In genomic region chr2:118380915-118381653, GRCh38 we compare ENCODE assay signal across 24 cellular contexts.
"Had no signal": no experiment of that assay in that cellular context is flagged by ENCODE, and none has a peak within 500 bp of the region (broad histone marks: within the 10 kb centered on the region; RNA-seq: fewer than 3 reads in every experiment).

No MANE protein-coding gene starts in this region.

- ATAC-seq: left colon; left ventricle myocardium superior; stimulated activated naive B cell treated with anti-CD40 and anti-IgM and Interleukin-4, amounts not matched to agents 10 μg/mL and 1 μg/mL and 100 μg/mL, for 72 hours; stimulated activated naive CD8-positive, alpha-beta T cell treated with anti-CD3 and anti-CD28 coated beads, Interleukin-15, amount 100 ng/mL, for 72 hours; upper lobe of right lung had no signal

- H3K4me3 ChIP-seq: hepatocyte, lung, prostate gland, sigmoid colon, skin epidermis, testis, tibial nerve, upper lobe of right lung, vagina had no signal

- H3K4me1 ChIP-seq: parathyroid adenoma, prostate gland, sigmoid colon, testis, tibial nerve, upper lobe of right lung had no signal

- DNase-seq: erythroblast; foreskin melanocyte; head of caudate nucleus; kidney; left colon; left ventricle myocardium superior; mesenchymal stem cell; naive B cell; occipital lobe; retina; sigmoid colon; stimulated activated CD4-positive, alpha-beta T cell treated with anti-CD3 and anti-CD28 coated beads, Interleukin-2, amount 100 ng/mL, for 24 hours; stimulated activated CD4-positive, alpha-beta T cell treated with anti-CD3 and anti-CD28 coated beads, Interleukin-4, amount 100 ng/mL, for 4 hours; stimulated activated naive B cell treated with anti-CD40 and anti-IgM and Interleukin-4, amounts not matched to agents 10 μg/mL and 1 μg/mL and 100 μg/mL, for 72 hours; stimulated activated naive CD8-positive, alpha-beta T cell treated with anti-CD3 and anti-CD28 coated beads, Interleukin-15, amount 100 ng/mL, for 72 hours; testis; upper lobe of right lung had no signal

- H3K27me3 ChIP-seq: sigmoid colon, testis, tibial nerve, vagina had no signal

- H3K27ac ChIP-seq: hepatocyte, parathyroid adenoma, prostate gland, sigmoid colon, skin epidermis, testis, tibial nerve, upper lobe of right lung, vagina had no signal
